In genomic region chr9:30597609-30598008, GRCh38 we compare ENCODE assay signal across 27 cellular contexts.
"Had no signal": no experiment of that assay in that cellular context is flagged by ENCODE, and none has a peak within 500 bp of the region (broad histone marks: within the 10 kb centered on the region; RNA-seq: fewer than 3 reads in every experiment).

No MANE protein-coding gene starts in this region.

- H3K9me3 ChIP-seq: colonic mucosa, esophagus squamous epithelium, gastrocnemius medialis, gastroesophageal sphincter had no signal

- DNase-seq: colonic mucosa; cortex of kidney; dermis blood vessel endothelial cell; dorsolateral prefrontal cortex; effector CD4-positive, alpha-beta T cell; effector CD8-positive, alpha-beta T cell; effector memory CD4-positive, alpha-beta T cell; effector memory CD8-positive, alpha-beta T cell; endodermal cell; erythroblast; esophagus squamous epithelium; foreskin fibroblast; foreskin keratinocyte; foreskin melanocyte; gastrocnemius medialis; glutamatergic neuron; head of caudate nucleus; heart left ventricle; heart right ventricle had no signal

- H3K79me2 ChIP-seq: hepatocyte had no signal

- H3K4me3 ChIP-seq: colonic mucosa, coronary artery, dorsolateral prefrontal cortex, esophagus muscularis mucosa, esophagus squamous epithelium, gastrocnemius medialis, gastroesophageal sphincter, heart left ventricle, heart right ventricle, hepatocyte had no signal

- FAIRE-seq: endometrium had no signal

- H3K27me3 Mint-ChIP-seq: dendritic cell treated with granulocyte-macrophage colony-stimulating factor and Interleukin-4, amounts not matched to agents 40 ng/mL and 50 ng/mL, for 4 days; effector memory CD8-positive, alpha-beta T cell had no signal

- H3K36me3 ChIP-seq: colonic mucosa, esophagus muscularis mucosa, esophagus squamous epithelium, gastrocnemius medialis, gastroesophageal sphincter, heart left ventricle, heart right ventricle had no signal

- ATAC-seq: effector memory CD8-positive, alpha-beta T cell; esophagus mucosa; foreskin keratinocyte; gastrocnemius medialis; gastroesophageal sphincter; heart left ventricle; heart right ventricle had no signal

- H2AFZ ChIP-seq: hepatocyte had no signal

- H3K27ac ChIP-seq: colonic mucosa, coronary artery, dorsolateral prefrontal cortex, epithelial cell of prostate, esophagus muscularis mucosa, esophagus squamous epithelium, foreskin keratinocyte, gastrocnemius medialis, gastroesophageal sphincter, heart left ventricle, heart right ventricle, hepatocyte had no signal

- H3K4me3 Mint-ChIP-seq: dendritic cell treated with granulocyte-macrophage colony-stimulating factor and Interleukin-4, amounts not matched to agents 40 ng/mL and 50 ng/mL, for 4 days; effector memory CD8-positive, alpha-beta T cell; endodermal cell had no signal

- H3K4me2 ChIP-seq: hepatocyte had no signal

- H3K4me1 ChIP-seq: colonic mucosa, esophagus muscularis mucosa, esophagus squamous epithelium, foreskin keratinocyte, gastrocnemius medialis, gastroesophageal sphincter, heart left ventricle, heart right ventricle had no signal

- H3K27me3 ChIP-seq: colonic mucosa, dorsolateral prefrontal cortex, esophagus muscularis mucosa, esophagus squamous epithelium, foreskin keratinocyte, gastrocnemius medialis, gastroesophageal sphincter, heart left ventricle, heart right ventricle, hepatocyte had no signal

- H3K4me1 Mint-ChIP-seq: endodermal cell had no signal

- H3K27ac Mint-ChIP-seq: dendritic cell treated with granulocyte-macrophage colony-stimulating factor and Interleukin-4, amounts not matched to agents 40 ng/mL and 50 ng/mL, for 4 days; effector memory CD8-positive, alpha-beta T cell; endodermal cell had no signal
